Comparison of ENCODE assay signal across 1 cellular context in the genomic region with DNA sequence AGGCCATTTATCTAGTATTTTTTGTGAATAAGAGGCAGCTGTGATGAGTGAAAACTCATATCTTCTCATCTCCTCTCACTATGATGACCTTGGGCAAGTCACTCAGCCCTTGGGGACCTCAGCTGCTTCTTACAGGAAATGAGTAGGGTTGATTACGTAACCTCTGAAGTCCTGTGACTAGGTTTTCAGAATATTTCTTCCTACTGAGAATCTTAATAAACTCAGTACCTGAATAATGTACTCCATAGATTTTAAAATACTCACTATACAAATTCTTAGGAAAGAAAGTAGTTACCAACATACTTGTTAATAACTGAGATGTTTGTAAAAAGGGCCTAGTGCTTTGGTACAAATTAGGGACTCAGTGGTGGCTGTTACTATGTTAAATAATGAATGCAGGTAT.
TF ChIP-seq lines count a peak whose summit lies in the region.

No MANE protein-coding gene starts in this region.

TF ChIP-seq in K562, 482 proteins besides CTCF, POLR2A, EP300 and RAD21 (continued from another document and continues in another):
- TF ChIP-seq, protein P1, sequence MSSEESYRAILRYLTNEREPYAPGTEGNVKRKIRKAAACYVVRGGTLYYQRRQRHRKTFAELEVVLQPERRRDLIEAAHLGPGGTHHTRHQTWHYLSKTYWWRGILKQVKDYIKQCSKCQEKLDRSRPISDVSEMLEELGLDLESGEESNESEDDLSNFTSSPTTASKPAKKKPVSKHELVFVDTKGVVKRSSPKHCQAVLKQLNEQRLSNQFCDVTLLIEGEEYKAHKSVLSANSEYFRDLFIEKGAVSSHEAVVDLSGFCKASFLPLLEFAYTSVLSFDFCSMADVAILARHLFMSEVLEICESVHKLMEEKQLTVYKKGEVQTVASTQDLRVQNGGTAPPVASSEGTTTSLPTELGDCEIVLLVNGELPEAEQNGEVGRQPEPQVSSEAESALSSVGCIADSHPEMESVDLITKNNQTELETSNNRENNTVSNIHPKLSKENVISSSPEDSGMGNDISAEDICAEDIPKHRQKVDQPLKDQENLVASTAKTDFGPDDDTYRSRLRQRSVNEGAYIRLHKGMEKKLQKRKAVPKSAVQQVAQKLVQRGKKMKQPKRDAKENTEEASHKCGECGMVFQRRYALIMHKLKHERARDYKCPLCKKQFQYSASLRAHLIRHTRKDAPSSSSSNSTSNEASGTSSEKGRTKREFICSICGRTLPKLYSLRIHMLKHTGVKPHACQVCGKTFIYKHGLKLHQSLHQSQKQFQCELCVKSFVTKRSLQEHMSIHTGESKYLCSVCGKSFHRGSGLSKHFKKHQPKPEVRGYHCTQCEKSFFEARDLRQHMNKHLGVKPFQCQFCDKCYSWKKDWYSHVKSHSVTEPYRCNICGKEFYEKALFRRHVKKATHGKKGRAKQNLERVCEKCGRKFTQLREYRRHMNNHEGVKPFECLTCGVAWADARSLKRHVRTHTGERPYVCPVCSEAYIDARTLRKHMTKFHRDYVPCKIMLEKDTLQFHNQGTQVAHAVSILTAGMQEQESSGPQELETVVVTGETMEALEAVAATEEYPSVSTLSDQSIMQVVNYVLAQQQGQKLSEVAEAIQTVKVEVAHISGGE (CRISPR knock-in tag; IDR thresholded peaks at IDR 0.05) = no peak
- TF ChIP-seq HNRNPK (IDR thresholded peaks at IDR 0.05; ENCODE audit: low read depth, low read length, poor library complexity, severe bottlenecking) (no peak), POLR2AphosphoS2 (IDR thresholded peaks at IDR 0.05; ENCODE audit: low read length) (no peak), ETV1 (tag; conservative IDR thresholded peaks at IDR 0.05; ENCODE audit: low read depth) (peak; percentile 83), TEAD4 (IDR thresholded peaks at IDR 0.05; ENCODE audit: low read length) (0 out of 2 replicates have a peak, but pooled peaks have one; percentile 20), TEAD4 (CRISPR knock-in tag; IDR thresholded peaks at IDR 0.05; ENCODE audit: borderline replicate concordance) (no peak), SIN3A (IDR thresholded peaks at IDR 0.05; ENCODE audit: borderline replicate concordance in 2 of 2, control insufficient read depth in 1 of 2, low read depth in 2 of 2, low read length in 2 of 2) (no peak), NFATC3 (IDR thresholded peaks at IDR 0.05) (no peak), ARID1B (IDR thresholded peaks at IDR 0.05) (peak; percentile 58; the same call in 1 of the 2 replicates), MAFK (IDR thresholded peaks at IDR 0.05; ENCODE audit: low read length) (no peak), PCBP2 (IDR thresholded peaks at IDR 0.05; ENCODE audit: low read depth, low read length, poor library complexity, severe bottlenecking) (no peak), RFX5 (IDR thresholded peaks at IDR 0.05; ENCODE audit: low read depth, low read length) (no peak), NFYB (IDR thresholded peaks at IDR 0.05; ENCODE audit: extremely low read depth, insufficient read length) (no peak), ESRRA (IDR thresholded peaks at IDR 0.05; ENCODE audit: borderline replicate concordance, low read depth) (peak; percentile 99), SMC3 (conservative IDR thresholded peaks at IDR 0.05; ENCODE audit: insufficient read depth, low read depth, low read length) (no peak), HNRNPUL1 (IDR thresholded peaks at IDR 0.05; ENCODE audit: low read length) (no peak), ZSCAN32 (CRISPR knock-in tag; IDR thresholded peaks at IDR 0.05) (no peak), NR2C1 (IDR thresholded peaks at IDR 0.05) (no peak; the same call in 1 of the 2 replicates), NR2C1 (tag; IDR thresholded peaks at IDR 0.05) (no peak)
- TF ChIP-seq, protein P2, sequence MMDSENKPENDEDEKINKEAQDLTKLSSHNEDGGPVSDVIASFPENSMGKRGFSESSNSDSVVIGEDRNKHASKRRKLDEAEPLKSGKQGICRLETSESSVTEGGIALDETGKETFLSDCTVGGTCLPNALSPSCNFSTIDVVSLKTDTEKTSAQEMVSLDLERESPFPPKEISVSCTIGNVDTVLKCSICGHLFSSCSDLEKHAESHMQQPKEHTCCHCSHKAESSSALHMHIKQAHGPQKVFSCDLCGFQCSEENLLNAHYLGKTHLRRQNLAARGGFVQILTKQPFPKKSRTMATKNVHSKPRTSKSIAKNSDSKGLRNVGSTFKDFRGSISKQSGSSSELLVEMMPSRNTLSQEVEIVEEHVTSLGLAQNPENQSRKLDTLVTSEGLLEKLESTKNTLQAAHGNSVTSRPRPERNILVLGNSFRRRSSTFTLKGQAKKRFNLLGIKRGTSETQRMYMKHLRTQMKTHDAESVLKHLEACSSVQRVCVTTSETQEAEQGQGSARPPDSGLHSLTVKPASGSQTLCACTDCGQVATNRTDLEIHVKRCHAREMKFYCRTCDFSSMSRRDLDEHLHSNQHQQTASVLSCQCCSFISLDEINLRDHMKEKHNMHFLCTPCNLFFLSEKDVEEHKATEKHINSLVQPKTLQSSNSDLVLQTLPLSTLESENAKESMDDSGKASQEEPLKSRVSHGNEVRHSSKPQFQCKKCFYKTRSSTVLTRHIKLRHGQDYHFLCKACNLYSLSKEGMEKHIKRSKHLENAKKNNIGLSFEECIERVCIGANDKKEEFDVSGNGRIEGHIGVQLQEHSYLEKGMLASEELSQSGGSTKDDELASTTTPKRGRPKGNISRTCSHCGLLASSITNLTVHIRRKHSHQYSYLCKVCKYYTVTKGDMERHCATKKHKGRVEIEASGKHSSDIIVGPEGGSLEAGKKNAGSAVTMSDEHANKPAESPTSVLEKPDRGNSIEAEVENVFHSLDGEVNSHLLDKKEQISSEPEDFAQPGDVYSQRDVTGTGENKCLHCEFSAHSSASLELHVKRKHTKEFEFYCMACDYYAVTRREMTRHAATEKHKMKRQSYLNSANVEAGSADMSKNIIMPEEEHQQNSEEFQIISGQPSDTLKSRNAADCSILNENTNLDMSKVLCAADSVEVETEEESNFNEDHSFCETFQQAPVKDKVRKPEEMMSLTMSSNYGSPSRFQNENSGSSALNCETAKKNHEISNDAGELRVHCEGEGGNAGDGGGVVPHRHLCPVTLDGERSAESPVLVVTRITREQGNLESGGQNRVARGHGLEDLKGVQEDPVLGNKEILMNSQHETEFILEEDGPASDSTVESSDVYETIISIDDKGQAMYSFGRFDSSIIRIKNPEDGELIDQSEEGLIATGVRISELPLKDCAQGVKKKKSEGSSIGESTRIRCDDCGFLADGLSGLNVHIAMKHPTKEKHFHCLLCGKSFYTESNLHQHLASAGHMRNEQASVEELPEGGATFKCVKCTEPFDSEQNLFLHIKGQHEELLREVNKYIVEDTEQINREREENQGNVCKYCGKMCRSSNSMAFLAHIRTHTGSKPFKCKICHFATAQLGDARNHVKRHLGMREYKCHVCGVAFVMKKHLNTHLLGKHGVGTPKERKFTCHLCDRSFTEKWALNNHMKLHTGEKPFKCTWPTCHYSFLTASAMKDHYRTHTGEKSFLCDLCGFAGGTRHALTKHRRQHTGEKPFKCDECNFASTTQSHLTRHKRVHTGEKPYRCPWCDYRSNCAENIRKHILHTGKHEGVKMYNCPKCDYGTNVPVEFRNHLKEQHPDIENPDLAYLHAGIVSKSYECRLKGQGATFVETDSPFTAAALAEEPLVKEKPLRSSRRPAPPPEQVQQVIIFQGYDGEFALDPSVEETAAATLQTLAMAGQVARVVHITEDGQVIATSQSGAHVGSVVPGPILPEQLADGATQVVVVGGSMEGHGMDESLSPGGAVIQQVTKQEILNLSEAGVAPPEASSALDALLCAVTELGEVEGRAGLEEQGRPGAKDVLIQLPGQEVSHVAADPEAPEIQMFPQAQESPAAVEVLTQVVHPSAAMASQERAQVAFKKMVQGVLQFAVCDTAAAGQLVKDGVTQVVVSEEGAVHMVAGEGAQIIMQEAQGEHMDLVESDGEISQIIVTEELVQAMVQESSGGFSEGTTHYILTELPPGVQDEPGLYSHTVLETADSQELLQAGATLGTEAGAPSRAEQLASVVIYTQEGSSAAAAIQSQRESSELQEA (IDR thresholded peaks at IDR 0.05; ENCODE audit: low read depth) = no peak
- TF ChIP-seq, protein P3, sequence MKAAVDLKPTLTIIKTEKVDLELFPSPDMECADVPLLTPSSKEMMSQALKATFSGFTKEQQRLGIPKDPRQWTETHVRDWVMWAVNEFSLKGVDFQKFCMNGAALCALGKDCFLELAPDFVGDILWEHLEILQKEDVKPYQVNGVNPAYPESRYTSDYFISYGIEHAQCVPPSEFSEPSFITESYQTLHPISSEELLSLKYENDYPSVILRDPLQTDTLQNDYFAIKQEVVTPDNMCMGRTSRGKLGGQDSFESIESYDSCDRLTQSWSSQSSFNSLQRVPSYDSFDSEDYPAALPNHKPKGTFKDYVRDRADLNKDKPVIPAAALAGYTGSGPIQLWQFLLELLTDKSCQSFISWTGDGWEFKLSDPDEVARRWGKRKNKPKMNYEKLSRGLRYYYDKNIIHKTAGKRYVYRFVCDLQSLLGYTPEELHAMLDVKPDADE (conservative IDR thresholded peaks at IDR 0.05; ENCODE audit: control insufficient read depth, low read depth, low read length) = no peak
- TF ChIP-seq, protein P4, sequence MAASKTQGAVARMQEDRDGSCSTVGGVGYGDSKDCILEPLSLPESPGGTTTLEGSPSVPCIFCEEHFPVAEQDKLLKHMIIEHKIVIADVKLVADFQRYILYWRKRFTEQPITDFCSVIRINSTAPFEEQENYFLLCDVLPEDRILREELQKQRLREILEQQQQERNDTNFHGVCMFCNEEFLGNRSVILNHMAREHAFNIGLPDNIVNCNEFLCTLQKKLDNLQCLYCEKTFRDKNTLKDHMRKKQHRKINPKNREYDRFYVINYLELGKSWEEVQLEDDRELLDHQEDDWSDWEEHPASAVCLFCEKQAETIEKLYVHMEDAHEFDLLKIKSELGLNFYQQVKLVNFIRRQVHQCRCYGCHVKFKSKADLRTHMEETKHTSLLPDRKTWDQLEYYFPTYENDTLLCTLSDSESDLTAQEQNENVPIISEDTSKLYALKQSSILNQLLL (CRISPR knock-in tag; IDR thresholded peaks at IDR 0.05; ENCODE audit: borderline replicate concordance) = no peak
- TF ChIP-seq, protein P5, sequence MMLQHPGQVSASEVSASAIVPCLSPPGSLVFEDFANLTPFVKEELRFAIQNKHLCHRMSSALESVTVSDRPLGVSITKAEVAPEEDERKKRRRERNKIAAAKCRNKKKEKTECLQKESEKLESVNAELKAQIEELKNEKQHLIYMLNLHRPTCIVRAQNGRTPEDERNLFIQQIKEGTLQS (IDR thresholded peaks at IDR 0.05) = peak; percentile 92
- TF ChIP-seq, protein P5 (CRISPR knock-in tag; conservative IDR thresholded peaks at IDR 0.05) = no peak
- TF ChIP-seq, protein P6, sequence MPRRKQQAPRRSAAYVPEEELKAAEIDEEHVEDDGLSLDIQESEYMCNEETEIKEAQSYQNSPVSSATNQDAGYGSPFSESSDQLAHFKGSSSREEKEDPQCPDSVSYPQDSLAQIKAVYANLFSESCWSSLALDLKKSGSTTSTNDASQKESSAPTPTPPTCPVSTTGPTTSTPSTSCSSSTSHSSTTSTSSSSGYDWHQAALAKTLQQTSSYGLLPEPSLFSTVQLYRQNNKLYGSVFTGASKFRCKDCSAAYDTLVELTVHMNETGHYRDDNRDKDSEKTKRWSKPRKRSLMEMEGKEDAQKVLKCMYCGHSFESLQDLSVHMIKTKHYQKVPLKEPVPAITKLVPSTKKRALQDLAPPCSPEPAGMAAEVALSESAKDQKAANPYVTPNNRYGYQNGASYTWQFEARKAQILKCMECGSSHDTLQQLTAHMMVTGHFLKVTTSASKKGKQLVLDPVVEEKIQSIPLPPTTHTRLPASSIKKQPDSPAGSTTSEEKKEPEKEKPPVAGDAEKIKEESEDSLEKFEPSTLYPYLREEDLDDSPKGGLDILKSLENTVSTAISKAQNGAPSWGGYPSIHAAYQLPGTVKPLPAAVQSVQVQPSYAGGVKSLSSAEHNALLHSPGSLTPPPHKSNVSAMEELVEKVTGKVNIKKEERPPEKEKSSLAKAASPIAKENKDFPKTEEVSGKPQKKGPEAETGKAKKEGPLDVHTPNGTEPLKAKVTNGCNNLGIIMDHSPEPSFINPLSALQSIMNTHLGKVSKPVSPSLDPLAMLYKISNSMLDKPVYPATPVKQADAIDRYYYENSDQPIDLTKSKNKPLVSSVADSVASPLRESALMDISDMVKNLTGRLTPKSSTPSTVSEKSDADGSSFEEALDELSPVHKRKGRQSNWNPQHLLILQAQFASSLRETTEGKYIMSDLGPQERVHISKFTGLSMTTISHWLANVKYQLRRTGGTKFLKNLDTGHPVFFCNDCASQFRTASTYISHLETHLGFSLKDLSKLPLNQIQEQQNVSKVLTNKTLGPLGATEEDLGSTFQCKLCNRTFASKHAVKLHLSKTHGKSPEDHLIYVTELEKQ (CRISPR knock-in tag; IDR thresholded peaks at IDR 0.05) = no peak
- TF ChIP-seq, protein P7, sequence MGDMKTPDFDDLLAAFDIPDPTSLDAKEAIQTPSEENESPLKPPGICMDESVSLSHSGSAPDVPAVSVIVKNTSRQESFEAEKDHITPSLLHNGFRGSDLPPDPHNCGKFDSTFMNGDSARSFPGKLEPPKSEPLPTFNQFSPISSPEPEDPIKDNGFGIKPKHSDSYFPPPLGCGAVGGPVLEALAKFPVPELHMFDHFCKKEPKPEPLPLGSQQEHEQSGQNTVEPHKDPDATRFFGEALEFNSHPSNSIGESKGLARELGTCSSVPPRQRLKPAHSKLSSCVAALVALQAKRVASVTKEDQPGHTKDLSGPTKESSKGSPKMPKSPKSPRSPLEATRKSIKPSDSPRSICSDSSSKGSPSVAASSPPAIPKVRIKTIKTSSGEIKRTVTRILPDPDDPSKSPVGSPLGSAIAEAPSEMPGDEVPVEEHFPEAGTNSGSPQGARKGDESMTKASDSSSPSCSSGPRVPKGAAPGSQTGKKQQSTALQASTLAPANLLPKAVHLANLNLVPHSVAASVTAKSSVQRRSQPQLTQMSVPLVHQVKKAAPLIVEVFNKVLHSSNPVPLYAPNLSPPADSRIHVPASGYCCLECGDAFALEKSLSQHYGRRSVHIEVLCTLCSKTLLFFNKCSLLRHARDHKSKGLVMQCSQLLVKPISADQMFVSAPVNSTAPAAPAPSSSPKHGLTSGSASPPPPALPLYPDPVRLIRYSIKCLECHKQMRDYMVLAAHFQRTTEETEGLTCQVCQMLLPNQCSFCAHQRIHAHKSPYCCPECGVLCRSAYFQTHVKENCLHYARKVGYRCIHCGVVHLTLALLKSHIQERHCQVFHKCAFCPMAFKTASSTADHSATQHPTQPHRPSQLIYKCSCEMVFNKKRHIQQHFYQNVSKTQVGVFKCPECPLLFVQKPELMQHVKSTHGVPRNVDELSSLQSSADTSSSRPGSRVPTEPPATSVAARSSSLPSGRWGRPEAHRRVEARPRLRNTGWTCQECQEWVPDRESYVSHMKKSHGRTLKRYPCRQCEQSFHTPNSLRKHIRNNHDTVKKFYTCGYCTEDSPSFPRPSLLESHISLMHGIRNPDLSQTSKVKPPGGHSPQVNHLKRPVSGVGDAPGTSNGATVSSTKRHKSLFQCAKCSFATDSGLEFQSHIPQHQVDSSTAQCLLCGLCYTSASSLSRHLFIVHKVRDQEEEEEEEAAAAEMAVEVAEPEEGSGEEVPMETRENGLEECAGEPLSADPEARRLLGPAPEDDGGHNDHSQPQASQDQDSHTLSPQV (IDR thresholded peaks at IDR 0.05) = peak; percentile 63
- TF ChIP-seq, protein P8, sequence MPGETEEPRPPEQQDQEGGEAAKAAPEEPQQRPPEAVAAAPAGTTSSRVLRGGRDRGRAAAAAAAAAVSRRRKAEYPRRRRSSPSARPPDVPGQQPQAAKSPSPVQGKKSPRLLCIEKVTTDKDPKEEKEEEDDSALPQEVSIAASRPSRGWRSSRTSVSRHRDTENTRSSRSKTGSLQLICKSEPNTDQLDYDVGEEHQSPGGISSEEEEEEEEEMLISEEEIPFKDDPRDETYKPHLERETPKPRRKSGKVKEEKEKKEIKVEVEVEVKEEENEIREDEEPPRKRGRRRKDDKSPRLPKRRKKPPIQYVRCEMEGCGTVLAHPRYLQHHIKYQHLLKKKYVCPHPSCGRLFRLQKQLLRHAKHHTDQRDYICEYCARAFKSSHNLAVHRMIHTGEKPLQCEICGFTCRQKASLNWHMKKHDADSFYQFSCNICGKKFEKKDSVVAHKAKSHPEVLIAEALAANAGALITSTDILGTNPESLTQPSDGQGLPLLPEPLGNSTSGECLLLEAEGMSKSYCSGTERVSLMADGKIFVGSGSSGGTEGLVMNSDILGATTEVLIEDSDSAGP (CRISPR knock-in tag; IDR thresholded peaks at IDR 0.05) = no peak
